ENCODE assay signal across 22 cellular contexts in the genomic region with DNA sequence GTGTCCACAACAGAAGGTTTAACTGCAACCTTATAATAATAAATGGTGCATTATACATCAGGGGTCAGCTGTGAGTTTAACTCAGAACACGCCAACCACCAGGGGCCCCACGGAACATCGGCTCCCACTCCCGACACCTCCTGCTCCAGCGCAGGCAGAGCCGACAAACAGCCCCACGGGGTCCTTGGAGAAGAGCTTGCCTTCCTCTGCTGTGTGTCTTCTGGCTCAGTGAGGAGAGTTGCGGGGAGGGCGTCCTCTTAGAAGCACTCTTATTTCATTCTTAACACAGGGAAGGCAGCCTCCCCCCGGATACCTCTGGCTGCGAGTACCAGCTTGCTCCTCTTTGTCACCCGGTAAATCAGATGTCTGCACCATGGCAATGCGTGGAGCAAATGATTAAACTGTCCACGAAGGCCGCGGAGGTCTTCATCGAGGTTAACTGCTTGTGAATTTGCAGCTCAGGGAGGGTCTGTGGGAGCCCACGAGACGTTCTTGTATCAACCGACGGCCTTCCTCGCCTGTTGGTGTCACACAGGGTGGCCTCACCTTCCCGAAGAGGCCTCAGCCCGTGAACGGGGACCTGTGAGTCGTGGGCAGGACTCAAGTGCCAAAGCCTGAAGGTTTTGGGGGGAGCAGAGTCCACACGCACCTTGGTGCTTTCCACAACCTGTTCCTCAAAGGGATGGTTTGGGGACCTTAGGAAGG.
DNase-seq lines count a peak whose midpoint lies in the region; ATAC-seq and TF ChIP-seq lines count a peak whose summit lies in the region.
"Had no signal": no experiment of that assay in that cellular context is flagged by ENCODE, and none has a peak within 500 bp of the region (broad histone marks: within the 10 kb centered on the region; RNA-seq: fewer than 3 reads in every experiment).

No MANE protein-coding gene starts in this region.

- H3K4me3 Mint-ChIP-seq in activated CD4-positive, alpha-beta memory T cell treated with anti-CD3 and anti-CD28 coated beads, Interleukin-2, amount 10 ng/mL, durations not matched to agents 7 days and 5 days = no peak overlapping the region
- no peak overlapping the region for H3K4me3 Mint-ChIP-seq in activated CD4-positive, alpha-beta memory T cell treated with anti-CD3 and anti-CD28 coated beads for 36 hours
- no peak overlapping the region for H3K4me3 Mint-ChIP-seq in type B pancreatic cell
- H3K4me3 Mint-ChIP-seq: CD8-positive, alpha-beta T cell; GM23338; IgD-negative memory B cell had no signal

- no peaks in the 10 kb centered on the region for H3K27me3 ChIP-seq in osteoblast (ENCODE audit: insufficient read depth, low read length)

- H3K36me3 ChIP-seq in osteoblast (ENCODE audit: insufficient read depth, low read length) = no peaks in the 10 kb centered on the region

- peaks cover 12% of the 10 kb centered on the region for H3K27me3 Mint-ChIP-seq in activated CD4-positive, alpha-beta memory T cell treated with anti-CD3 and anti-CD28 coated beads, Interleukin-2, amount 10 ng/mL, durations not matched to agents 7 days and 5 days
- H3K27me3 Mint-ChIP-seq in activated CD4-positive, alpha-beta memory T cell treated with anti-CD3 and anti-CD28 coated beads for 36 hours = peaks cover 11% of the 10 kb centered on the region
- peaks cover 18% of the 10 kb centered on the region for H3K27me3 Mint-ChIP-seq in type B pancreatic cell

- ATAC-seq in HG03469 (IDR thresholded peaks at IDR 0.05; ENCODE audit: unreplicated experiment) = no peak
- ATAC-seq in GM19035 (IDR thresholded peaks at IDR 0.05; ENCODE audit: unreplicated experiment) = no peak
- ATAC-seq: CD8-positive, alpha-beta T cell; GM23338; Panc1 had no signal

- intact Hi-C loops in activated CD4-positive, alpha-beta memory T cell treated with anti-CD3 and anti-CD28 coated beads for 36 hours (cut with micrococcal nuclease) = no loop called here

- TF ChIP-seq CTCF in osteoblast (IDR thresholded peaks at IDR 0.05; ENCODE audit: extremely low read depth, low read depth, low read length) = no peak
- no peak for TF ChIP-seq CTCF in type B pancreatic cell (conservative IDR thresholded peaks at IDR 0.05)

- H2AFZ ChIP-seq in osteoblast (ENCODE audit: low read length) = no peak overlapping the region
- H2AFZ ChIP-seq: GM23338 had no signal

- H3K36me3 Mint-ChIP-seq in activated CD4-positive, alpha-beta memory T cell treated with anti-CD3 and anti-CD28 coated beads, Interleukin-2, amount 10 ng/mL, durations not matched to agents 7 days and 5 days (ENCODE audit: low read depth) = no peaks in the 10 kb centered on the region
- no peaks in the 10 kb centered on the region for H3K36me3 Mint-ChIP-seq in activated CD4-positive, alpha-beta memory T cell treated with anti-CD3 and anti-CD28 coated beads for 36 hours
- no peaks in the 10 kb centered on the region for H3K36me3 Mint-ChIP-seq in type B pancreatic cell
- H3K36me3 Mint-ChIP-seq: CD8-positive, alpha-beta T cell; IgD-negative memory B cell had no signal

- H3K4me3 ChIP-seq in osteoblast (ENCODE audit: insufficient read depth, low read length) = no peak overlapping the region
- H3K4me3 ChIP-seq: GM23338 had no signal

- POLR2A ChIA-PET in activated CD4-positive, alpha-beta memory T cell treated with anti-CD3 and anti-CD28 coated beads, Interleukin-2, amount 10 ng/mL, durations not matched to agents 7 days and 5 days (lab: Charles Lee) = no interaction called here
- POLR2A ChIA-PET in activated CD4-positive, alpha-beta memory T cell treated with anti-CD3 and anti-CD28 coated beads for 36 hours (lab: Charles Lee) = no interaction called here

- no peaks in the 10 kb centered on the region for H3K79me2 ChIP-seq in osteoblast (ENCODE audit: insufficient read depth, low read length)

- no peaks in the 10 kb centered on the region for H3K4me1 Mint-ChIP-seq in activated CD4-positive, alpha-beta memory T cell treated with anti-CD3 and anti-CD28 coated beads, Interleukin-2, amount 10 ng/mL, durations not matched to agents 7 days and 5 days
- H3K4me1 Mint-ChIP-seq in activated CD4-positive, alpha-beta memory T cell treated with anti-CD3 and anti-CD28 coated beads for 36 hours (ENCODE audit: low read depth) = no peaks in the 10 kb centered on the region
- H3K4me1 Mint-ChIP-seq in type B pancreatic cell (ENCODE audit: unreplicated experiment) = no peaks in the 10 kb centered on the region
- H3K4me1 Mint-ChIP-seq: GM23338 had no signal

- H3K27ac ChIP-seq in osteoblast (ENCODE audit: low read depth, low read length) = no peak overlapping the region

- H3K27ac Mint-ChIP-seq in activated CD4-positive, alpha-beta memory T cell treated with anti-CD3 and anti-CD28 coated beads, Interleukin-2, amount 10 ng/mL, durations not matched to agents 7 days and 5 days = no peak overlapping the region
- H3K27ac Mint-ChIP-seq in activated CD4-positive, alpha-beta memory T cell treated with anti-CD3 and anti-CD28 coated beads for 36 hours = no peak overlapping the region
- H3K27ac Mint-ChIP-seq in type B pancreatic cell = no peak overlapping the region
- H3K27ac Mint-ChIP-seq: CD8-positive, alpha-beta T cell; GM23338; IgD-negative memory B cell had no signal

- CTCF ChIA-PET in activated CD4-positive, alpha-beta memory T cell treated with anti-CD3 and anti-CD28 coated beads, Interleukin-2, amount 10 ng/mL, durations not matched to agents 7 days and 5 days (lab: Charles Lee) = no interaction called here
- CTCF ChIA-PET in activated CD4-positive, alpha-beta memory T cell treated with anti-CD3 and anti-CD28 coated beads for 36 hours (lab: Charles Lee) = no interaction called here

- no peaks in the 10 kb centered on the region for H3K9me3 Mint-ChIP-seq in activated CD4-positive, alpha-beta memory T cell treated with anti-CD3 and anti-CD28 coated beads, Interleukin-2, amount 10 ng/mL, durations not matched to agents 7 days and 5 days
- H3K9me3 Mint-ChIP-seq in activated CD4-positive, alpha-beta memory T cell treated with anti-CD3 and anti-CD28 coated beads for 36 hours = no peaks in the 10 kb centered on the region
- no peaks in the 10 kb centered on the region for H3K9me3 Mint-ChIP-seq in type B pancreatic cell
- H3K9me3 Mint-ChIP-seq: CD8-positive, alpha-beta T cell; GM23338 had no signal

- H3K9me3 ChIP-seq in osteoblast (ENCODE audit: low read depth, low read length) = peaks cover 4% of the 10 kb centered on the region

- no peak overlapping the region for H3K4me2 ChIP-seq in osteoblast (ENCODE audit: insufficient read depth, low read length)
- H3K4me2 ChIP-seq: GM23338 had no signal

- DNase-seq in activated CD4-positive, alpha-beta memory T cell treated with anti-CD3 and anti-CD28 coated beads, Interleukin-2, amount 10 ng/mL, durations not matched to agents 7 days and 5 days = peak; percentile 12
- no peak for DNase-seq in activated CD4-positive, alpha-beta memory T cell treated with anti-CD3 and anti-CD28 coated beads for 36 hours
- DNase-seq in islet precursor cell (peak; percentile 30), osteoblast (ENCODE audit: insufficient read length, low spot score, missing footprints) (peak; percentile 66), type B pancreatic cell (ENCODE audit: extremely low spot score, unreplicated experiment) (peak; percentile 32), superior temporal gyrus (ENCODE audit: extremely low spot score) (no peak)
- DNase-seq: 8988T, C1 segment of cervical spinal cord, HCEC 1CT, MV-4-11, NCI-H1105 treated with DMSO at 0.1 percent for 48 hours, NCI-H2081, NCI-H2171, NCI-H345, NCI-H524 treated with DMSO at 0.1 percent for 48 hours, NCI-H82 had no signal

- no peaks in the 10 kb centered on the region for H3K4me1 ChIP-seq in osteoblast (ENCODE audit: insufficient read depth, low read length)

- no peaks in the 10 kb centered on the region for H4K20me1 ChIP-seq in osteoblast (ENCODE audit: insufficient read depth, low read length)

Comparison
In these comparisons a context has a peak if more than half of its experiments do, and no peak if none do; other contexts are left out.
1. DNase-seq: peak in activated CD4-positive, alpha-beta memory T cell treated with anti-CD3 and anti-CD28 coated beads, Interleukin-2, amount 10 ng/mL, durations not matched to agents 7 days and 5 days (single experiment), islet precursor cell (single experiment), osteoblast (single experiment) and type B pancreatic cell (single experiment); none in activated CD4-positive, alpha-beta memory T cell treated with anti-CD3 and anti-CD28 coated beads for 36 hours (single experiment) and superior temporal gyrus (single experiment).